ENCODE assay signal across 31 cellular contexts in the genomic region with DNA sequence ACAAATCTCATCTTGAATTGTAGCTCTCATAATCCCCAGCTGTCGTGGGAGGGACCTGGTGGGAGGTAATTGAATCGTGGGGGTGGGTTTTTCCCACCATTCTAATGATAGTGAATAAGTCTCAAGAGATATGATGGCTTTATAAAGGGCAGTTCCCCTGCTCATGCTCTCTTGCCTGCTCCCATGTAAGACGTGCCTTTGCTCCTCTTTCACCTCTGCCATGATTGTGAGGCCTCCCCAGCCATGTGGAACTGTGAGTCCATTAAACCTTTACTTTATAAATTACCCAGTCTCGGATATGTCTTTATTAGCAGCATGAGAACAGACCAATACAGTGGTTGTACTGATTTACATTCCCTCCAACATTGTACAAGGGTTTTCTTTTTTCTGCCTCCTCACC.
"Had no signal": no experiment of that assay in that cellular context is flagged by ENCODE, and none has a peak within 500 bp of the region (broad histone marks: within the 10 kb centered on the region; RNA-seq: fewer than 3 reads in every experiment).

No MANE protein-coding gene starts in this region.

- FAIRE-seq: urothelium cell line had no signal

- H2AFZ ChIP-seq: neural progenitor cell, parathyroid adenoma had no signal

- H3K4me3 Mint-ChIP-seq: natural killer cell; nephron; neural progenitor cell; stimulated activated memory B cell treated with anti-CD40 and anti-IgM and Interleukin-4, amounts not matched to agents 10 μg/mL and 1 μg/mL and 100 μg/mL, for 72 hours; stimulated activated naive CD8-positive, alpha-beta T cell treated with anti-CD3 and anti-CD28 coated beads, Interleukin-15, amount 100 ng/mL, for 72 hours had no signal

- H3K27me3 Mint-ChIP-seq: progenitor cell of endocrine pancreas; stimulated activated naive CD8-positive, alpha-beta T cell treated with anti-CD3 and anti-CD28 coated beads, Interleukin-15, amount 100 ng/mL, for 72 hours had no signal

- H3K36me3 ChIP-seq: neural progenitor cell, ovary, spleen, suprapubic skin, tibial artery, transverse colon, upper lobe of left lung, vagina had no signal

- H3K9ac ChIP-seq: neural progenitor cell, parathyroid adenoma had no signal

- H3K9me3 ChIP-seq: ovary, testis, transverse colon, upper lobe of left lung, vagina had no signal

- H3K27me3 ChIP-seq: ovary, spleen, suprapubic skin, testis, tibial artery, transverse colon, upper lobe of left lung, vagina had no signal

- DNase-seq: natural killer cell; occipital lobe; ovary; posterior cingulate gyrus; psoas muscle; right cardiac atrium; spleen; stimulated activated CD4-positive, alpha-beta T cell treated with anti-CD3 and anti-CD28 coated beads, Interleukin-12 subunit alpha, Interleukin-12 subunit beta, amount 100 ng/mL, for 4 hours; stimulated activated CD4-positive, alpha-beta T cell treated with anti-CD3 and anti-CD28 coated beads, Interleukin-1b, Interleukin-23, amount 100 ng/mL, for 48 hours; stimulated activated CD4-positive, alpha-beta T cell treated with anti-CD3 and anti-CD28 coated beads, Interleukin-4, amount 100 ng/mL, for 1 hour; stimulated activated CD4-positive, alpha-beta T cell treated with anti-CD3 and anti-CD28 coated beads, Interleukin-4, amount 100 ng/mL, for 4 hours; stimulated activated CD8-positive, alpha-beta memory T cell treated with anti-CD3 and anti-CD28 coated beads, Interleukin-4, amount 100 ng/mL, for 48 hours; stimulated activated naive CD4-positive, alpha-beta T cell; stimulated activated naive CD8-positive, alpha-beta T cell treated with anti-CD3 and anti-CD28 coated beads, Interleukin-15, amount 100 ng/mL, for 72 hours; stimulated activated naive CD8-positive, alpha-beta T cell treated with anti-CD3 and anti-CD28 coated beads, Interleukin-15, Interleukin-2, amounts not matched to agents 100 U/mL and 50 U/mL, for 24 hours; substantia nigra; testis; tibial artery; transverse colon; upper lobe of left lung had no signal

- ATAC-seq: natural killer cell; psoas muscle; right cardiac atrium; sciatic nerve; stimulated activated memory B cell treated with anti-CD40 and anti-IgM and Interleukin-4, amounts not matched to agents 10 μg/mL and 1 μg/mL and 100 μg/mL, for 72 hours; stimulated activated naive CD8-positive, alpha-beta T cell treated with anti-CD3 and anti-CD28 coated beads, Interleukin-15, amount 100 ng/mL, for 72 hours; stimulated activated naive CD8-positive, alpha-beta T cell treated with anti-CD3 and anti-CD28 coated beads, Interleukin-15, Interleukin-2, amounts not matched to agents 100 U/mL and 50 U/mL, for 24 hours had no signal

- H3K27ac ChIP-seq: neural progenitor cell, ovary, parathyroid adenoma, psoas muscle, skin epidermis, spleen, suprapubic skin, testis, tibial artery, transverse colon, upper lobe of left lung, vagina had no signal

- H3K36me3 Mint-ChIP-seq: natural killer cell, neural progenitor cell had no signal

- H3K79me2 ChIP-seq: parathyroid adenoma had no signal

- H3K4me1 Mint-ChIP-seq: natural killer cell; nephron; neural progenitor cell; stimulated activated memory B cell treated with anti-CD40 and anti-IgM and Interleukin-4, amounts not matched to agents 10 μg/mL and 1 μg/mL and 100 μg/mL, for 72 hours; stimulated activated naive CD8-positive, alpha-beta T cell treated with anti-CD3 and anti-CD28 coated beads, Interleukin-15, amount 100 ng/mL, for 72 hours had no signal

- H3K9me3 Mint-ChIP-seq: natural killer cell; stimulated activated naive CD8-positive, alpha-beta T cell treated with anti-CD3 and anti-CD28 coated beads, Interleukin-15, amount 100 ng/mL, for 72 hours had no signal

- H3K4me2 ChIP-seq: neural progenitor cell, smooth muscle cell had no signal

- H3K27ac Mint-ChIP-seq: natural killer cell; nephron; neural progenitor cell; progenitor cell of endocrine pancreas; stimulated activated memory B cell treated with anti-CD40 and anti-IgM and Interleukin-4, amounts not matched to agents 10 μg/mL and 1 μg/mL and 100 μg/mL, for 72 hours; stimulated activated naive CD8-positive, alpha-beta T cell treated with anti-CD3 and anti-CD28 coated beads, Interleukin-15, amount 100 ng/mL, for 72 hours had no signal

- H3K4me3 ChIP-seq: neural progenitor cell, ovary, psoas muscle, skin epidermis, smooth muscle cell, spleen, suprapubic skin, testis, tibial artery, transverse colon, upper lobe of left lung, vagina had no signal

- H3K4me1 ChIP-seq: neural progenitor cell, parathyroid adenoma, psoas muscle, spleen, suprapubic skin, testis, tibial artery, transverse colon, upper lobe of left lung, vagina had no signal
